11 cellular contexts compared by ENCODE assay signal in genomic region chr13:98475521-98475920, GRCh38.
A peak's percentile ranks its signal among the peaks of the same experiment; 100 is the strongest.
DNase-seq lines count a peak whose midpoint lies in the region; ATAC-seq and TF ChIP-seq lines count a peak whose summit lies in the region.
"Had no signal": no experiment of that assay in that cellular context is flagged by ENCODE, and none has a peak within 500 bp of the region (broad histone marks: within the 10 kb centered on the region; RNA-seq: fewer than 3 reads in every experiment).

No MANE protein-coding gene starts in this region.

- DNase-seq in Calu3 (peak; percentile 25), MV-4-11 (lab: John Stamatoyannopoulos, UW) (peak; percentile 15), ecto neural progenitor cell (ENCODE audit: low spot score) (peak; percentile 86), neural crest cell (ENCODE audit: low read depth, low spot score) (peak; percentile 50), prostate gland (ENCODE audit: low spot score) (no peak), T1000 (lab: John Stamatoyannopoulos, UW) (no peak)
- DNase-seq: DMS153, NCI-H1694 treated with DMSO at 0.1 percent for 48 hours, SHP77 treated with DMSO at 0.1 percent for 48 hours had no signal

- WGBS in prostate gland: 84% methylated on average over 13 of the region's 13 CpGs

- H3K27me3 ChIP-seq in prostate gland (replicated peaks; ENCODE audit: insufficient read depth): no peaks in the 10 kb centered on the region

- CTCF ChIA-PET in Calu3 (lab: Charles Lee): no interaction called here

- no peak overlapping the region for H3K4me3 ChIP-seq in prostate gland

- no TSS peak for BruUV-seq in Calu3 (replicated peaks; lab: Mats Ljungman, UMichigan)

- H3K36me3 Mint-ChIP-seq in Calu3 (ENCODE audit: insufficient read depth, unreplicated experiment): peaks cover 11% of the 10 kb centered on the region
- peaks cover 16% of the 10 kb centered on the region for H3K36me3 Mint-ChIP-seq in neural crest cell (ENCODE audit: low read depth)

- no peak for TF ChIP-seq CTCF in Calu3 (IDR thresholded peaks at IDR 0.05; ENCODE audit: unreplicated experiment)
- no peak for TF ChIP-seq CTCF in neural crest cell (conservative IDR thresholded peaks at IDR 0.05)
- no peak for TF ChIP-seq CTCF in prostate gland (IDR thresholded peaks at IDR 0.05)

- H3K36me3 ChIP-seq in prostate gland: peaks cover 0 to 5% of the 10 kb centered on the region in 2 donors

- no peak for TF ChIP-seq POLR2A in prostate gland (IDR thresholded peaks at IDR 0.05)

- H3K27ac Mint-ChIP-seq in Calu3 (ENCODE audit: unreplicated experiment) (no peak overlapping the region), neural crest cell (ENCODE audit: unreplicated experiment) (peak overlapping the region; percentile 62)

- H3K9me3 ChIP-seq in prostate gland: no peaks in the 10 kb centered on the region

- H3K27me3 Mint-ChIP-seq in Calu3 (ENCODE audit: unreplicated experiment): no peaks in the 10 kb centered on the region
- H3K27me3 Mint-ChIP-seq in neural crest cell (ENCODE audit: low read depth): no peaks in the 10 kb centered on the region

- H3K4me1 Mint-ChIP-seq in Calu3 (ENCODE audit: low read depth, unreplicated experiment) (peaks cover 12% of the 10 kb centered on the region), neural crest cell (peaks cover 48% of the 10 kb centered on the region)

- intact Hi-C loops in Calu3 (cut with micrococcal nuclease; ENCODE audit: unreplicated experiment) (no loop called here), prostate gland (cut with DNase I) (no loop called here)

- H3K9me3 Mint-ChIP-seq in Calu3 (ENCODE audit: low read depth, unreplicated experiment) (peaks cover 2% of the 10 kb centered on the region), neural crest cell (no peaks in the 10 kb centered on the region)

- H3K4me3 Mint-ChIP-seq in Calu3 (ENCODE audit: low read depth, unreplicated experiment) (no peak overlapping the region), neural crest cell (peak overlapping the region; percentile 34)

- peaks cover 9% of the 10 kb centered on the region for H3K4me1 ChIP-seq in prostate gland (replicated peaks)

- no peak overlapping the region for H3K27ac ChIP-seq in prostate gland

- ATAC-seq in GM21390 (IDR thresholded peaks at IDR 0.05; ENCODE audit: unreplicated experiment): no peak
- no peak for ATAC-seq in HG03095 (IDR thresholded peaks at IDR 0.05; ENCODE audit: unreplicated experiment)

Comparison
In these comparisons a context has a peak if more than half of its experiments do, and no peak if none do; other contexts are left out.
1. DNase-seq: peak in Calu3 (single experiment), MV-4-11 (single experiment), ecto neural progenitor cell (single experiment) and neural crest cell (single experiment); none in prostate gland (single experiment) and T1000 (single experiment).